In genomic region chr20:59032023-59032712, GRCh38 we compare ENCODE assay signal across 1 cellular context.
TF ChIP-seq lines count a peak whose summit lies in the region.

ATP5F1E (minus strand) TSS chr20:59032335; CDS start chr20:59032251, 84 bp downstream.

TF ChIP-seq in K562, 482 proteins besides CTCF, POLR2A, EP300 and RAD21 (continued from another document and continues in another):
- TF ChIP-seq ZNF318 (IDR thresholded peaks at IDR 0.05; ENCODE audit: borderline replicate concordance in 1 of 2, low read depth in 1 of 2): no peak
- peak; percentile 86; the same call in 1 of the 2 replicates for TF ChIP-seq ARID3B (CRISPR knock-in tag; IDR thresholded peaks at IDR 0.05; ENCODE audit: borderline replicate concordance)
- TF ChIP-seq RREB1 (CRISPR knock-in tag; IDR thresholded peaks at IDR 0.05): peak; percentile 98
- no peak for TF ChIP-seq U2AF2 (optimal IDR thresholded peaks at IDR 0.05; ENCODE audit: low read depth, low read length)
- TF ChIP-seq THAP12 (CRISPR knock-in tag; IDR thresholded peaks at IDR 0.05): peak; percentile 42; the same call in 1 of the 2 replicates
- no peak for TF ChIP-seq WHSC1 (IDR thresholded peaks at IDR 0.05; ENCODE audit: low read length)
- no peak for TF ChIP-seq FOXJ3 (CRISPR knock-in tag; IDR thresholded peaks at IDR 0.05)
- peak; percentile 84 for TF ChIP-seq NFYB (IDR thresholded peaks at IDR 0.05; ENCODE audit: extremely low read depth, insufficient read length)
- TF ChIP-seq E2F5 (CRISPR knock-in tag; IDR thresholded peaks at IDR 0.05): no peak
- peak; percentile 76 to 92 (median 87) for TF ChIP-seq YY1 (IDR thresholded peaks at IDR 0.05; ENCODE audit: borderline replicate concordance in 1 of 3, control insufficient read depth in 1 of 3, extremely low read depth in 1 of 3, insufficient read depth in 3 of 3, insufficient read length in 1 of 3, insufficient replicate concordance in 2 of 3, low read depth in 1 of 3, low read length in 2 of 3)
- TF ChIP-seq CHD1 (IDR thresholded peaks at IDR 0.05; ENCODE audit: low read length): peak; percentile 85
- no peak for TF ChIP-seq RBM15 (IDR thresholded peaks at IDR 0.05; ENCODE audit: insufficient read depth, low read length)
- TF ChIP-seq ZNF583 (CRISPR knock-in tag; IDR thresholded peaks at IDR 0.05): peak; percentile 98
- no peak for TF ChIP-seq HMG20A (CRISPR knock-in tag; conservative IDR thresholded peaks at IDR 0.05)
- peak; percentile 82 for TF ChIP-seq FOS (IDR thresholded peaks at IDR 0.05; ENCODE audit: extremely low read depth, insufficient read length)
